In the genomic region with DNA sequence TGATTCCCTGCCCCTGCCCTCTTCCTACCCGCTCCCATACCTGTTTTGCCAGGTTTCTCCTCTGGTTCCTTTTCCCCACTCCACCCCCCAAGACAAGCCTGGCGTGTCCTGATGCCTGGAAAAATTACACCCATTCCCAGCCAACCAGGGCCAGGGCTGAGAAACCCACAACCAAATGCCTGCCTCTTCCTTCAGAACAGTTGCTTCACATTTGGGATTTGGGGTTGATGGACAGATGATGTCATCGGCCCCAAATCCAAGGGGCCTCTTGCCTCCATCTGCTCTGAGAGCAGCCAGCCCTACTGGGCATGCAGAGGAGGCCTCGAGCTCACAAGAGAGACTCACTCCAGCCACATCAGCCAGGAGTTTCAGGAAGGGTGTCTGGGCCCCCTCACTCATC, we compare ENCODE assay signal across 2 cellular contexts.
TF ChIP-seq lines count a peak whose summit lies in the region.

No MANE protein-coding gene starts in this region.

TF ChIP-seq in GM23338, 12 proteins besides CTCF, POLR2A, EP300 and RAD21:
- TF ChIP-seq NANOG (IDR thresholded peaks at IDR 0.05; ENCODE audit: borderline replicate concordance) (no peak), CREB1 (CRISPR knock-in tag; IDR thresholded peaks at IDR 0.05; ENCODE audit: low read depth) (no peak)

TF ChIP-seq in H1, 55 proteins besides CTCF, POLR2A, EP300 and RAD21:
- TF ChIP-seq CHD2 (IDR thresholded peaks at IDR 0.05; ENCODE audit: low read length), result no peak
- TF ChIP-seq FOSL1 (IDR thresholded peaks at IDR 0.05; ENCODE audit: insufficient read depth, low read depth, low read length), result no peak
- no peak for TF ChIP-seq MAFK (IDR thresholded peaks at IDR 0.05; ENCODE audit: low read depth, low read length)
- no peak for TF ChIP-seq RXRA (IDR thresholded peaks at IDR 0.05; ENCODE audit: insufficient read depth, low read depth, low read length)
- TF ChIP-seq KDM5A (IDR thresholded peaks at IDR 0.05; ENCODE audit: low read length), result no peak
- TF ChIP-seq KDM4A (IDR thresholded peaks at IDR 0.05; ENCODE audit: low read depth, low read length, severe bottlenecking), result no peak
- TF ChIP-seq NANOG (IDR thresholded peaks at IDR 0.05; ENCODE audit: insufficient read depth, low read depth, low read length, poor library complexity, severe bottlenecking), result no peak
- TF ChIP-seq GABPA (IDR thresholded peaks at IDR 0.05; ENCODE audit: borderline replicate concordance, insufficient read depth, low read length), result no peak
- TF ChIP-seq POLR2AphosphoS5 (IDR thresholded peaks at IDR 0.05; ENCODE audit: low read depth, low read length), result no peak
- TF ChIP-seq BACH1 (IDR thresholded peaks at IDR 0.05; ENCODE audit: low read length), result no peak
- TF ChIP-seq EGR1 (IDR thresholded peaks at IDR 0.05; ENCODE audit: borderline replicate concordance, low read depth, low read length), result no peak
- no peak for TF ChIP-seq KDM1A (IDR thresholded peaks at IDR 0.05; ENCODE audit: borderline replicate concordance, low read length)
